Comparison of ENCODE assay signal across 16 cellular contexts in the genomic region with DNA sequence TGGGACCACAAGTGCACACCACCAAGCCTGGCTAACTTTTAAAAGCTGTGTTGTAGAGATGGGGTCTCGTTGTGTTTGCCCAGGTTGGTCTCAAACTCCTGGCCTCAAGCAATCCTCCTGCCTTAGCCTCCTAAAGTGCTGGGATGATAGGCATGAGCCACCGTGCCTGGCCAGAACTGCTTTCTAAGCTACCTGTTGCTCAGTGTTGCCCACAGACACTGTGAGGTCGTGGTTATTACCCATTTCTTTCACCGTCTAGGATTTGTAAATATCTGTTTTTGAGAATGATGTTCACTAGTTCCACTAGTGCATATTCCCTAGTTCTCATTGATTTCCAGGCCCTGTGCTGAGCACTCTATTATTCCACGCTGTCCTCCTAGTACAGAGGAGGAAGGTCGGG. TPM values are rescaled to one million over a fixed set of nuclear protein-coding genes. Genes with fewer than 3 reads are reported as not detected.
A peak's percentile ranks its signal among the peaks of the same experiment; 100 is the strongest.
DNase-seq lines count a peak whose midpoint lies in the region; ATAC-seq, FAIRE-seq and TF ChIP-seq lines count a peak whose summit lies in the region.
"Had no signal": no experiment of that assay in that cellular context is flagged by ENCODE, and none has a peak within 500 bp of the region (broad histone marks: within the 10 kb centered on the region; RNA-seq: fewer than 3 reads in every experiment).

No MANE protein-coding gene starts in this region.

- no peak overlapping the region for H2AK5ac ChIP-seq in H1 (ENCODE audit: low read depth, low read length)

- no peak for TF ChIP-seq EP300 in H1 (IDR thresholded peaks at IDR 0.05; ENCODE audit: borderline replicate concordance in 1 of 2, low read depth in 2 of 2, low read length in 2 of 2)
- TF ChIP-seq EP300 in transverse colon (IDR thresholded peaks at IDR 0.05; ENCODE audit: low read depth), result no peak

- in situ Hi-C loops in transverse colon (cut with MboI; ENCODE audit: low pct_ligation_motif_present in 1 of 4, low pct_unique_long_range_greater_than_20kb in 1 of 4, low sequenced_read_pairs in 3 of 4), result no loop called here

- H3K4me1 ChIP-seq in right atrium auricular region (peaks cover 0 to 7% of the 10 kb centered on the region in 2 donors), heart right ventricle (peaks cover 0 to 17% (median 7%) of the 10 kb centered on the region in 9 donors), HEK293 (ENCODE audit: control insufficient read depth, insufficient read depth, low read length) (no peaks in the 10 kb centered on the region), H1 (replicated peaks in 1 of 4; ENCODE audit: control insufficient read depth in 3 of 4, insufficient read depth in 4 of 4, low read length in 3 of 4) (no peaks in the 10 kb centered on the region), transverse colon (no peaks in the 10 kb centered on the region)
- H3K4me1 ChIP-seq: HAP-1 had no signal

- intact Hi-C loops in heart right ventricle (cut with DNase I) (loop anchor here in 2 of 10 donors (10.0 kb wide), 2 partner anchors 123 to 177 kb away; no protein-coding TSS in a partner anchor), transverse colon (cut with DNase I; ENCODE audit: low total_unique reads) (no loop called here)

- no peaks in the 10 kb centered on the region for H4K20me1 ChIP-seq in H1 (replicated peaks in 1 of 2; ENCODE audit: control insufficient read depth in 1 of 2, insufficient read depth in 2 of 2, low read length in 2 of 2)
- H4K20me1 ChIP-seq: BLaER1 treated with 17β-estradiol and CSF1 and Interleukin-3, amounts not matched to agents 10 nM and 100 nM had no signal

- no peak overlapping the region for H3K56ac ChIP-seq in H1 (replicated peaks; ENCODE audit: insufficient read length, low read depth, low read length)

- H3K14ac ChIP-seq in H1 (ENCODE audit: insufficient read length), result no peak overlapping the region

- no peak overlapping the region for H3K4ac ChIP-seq in H1 (replicated peaks; ENCODE audit: insufficient read length, low read depth, low read length)

- DNase-seq in right atrium auricular region (ENCODE audit: low spot score), result peak; percentile 18
- DNase-seq in heart right ventricle, result no peak
- no peak for DNase-seq in H1 (ENCODE audit: low read depth in 1 of 2, low spot score in 2 of 2)
- no peak for DNase-seq in transverse colon
- no peak for DNase-seq in COLO829 (ENCODE audit: low spot score)
- no peak for DNase-seq in activated naive CD4-positive, alpha-beta T cell treated with Interleukin-2 at 50 U/mL for 16 hours
- DNase-seq: 8988T, COR-L47, DMS 273 treated with DMSO at 0.1 percent for 48 hours, HFFc6 had no signal

- H3K18ac ChIP-seq in H1 (ENCODE audit: extremely low read depth, low read length), result no peak overlapping the region

- H3K27ac ChIP-seq in right atrium auricular region (no peak overlapping the region), heart right ventricle (no peak overlapping the region), HEK293 (ENCODE audit: extremely low read depth, low read depth, low read length) (no peak overlapping the region), H1 (ENCODE audit: low read depth, low read length) (no peak overlapping the region), transverse colon (no peak overlapping the region)
- H3K27ac ChIP-seq: BLaER1 treated with 17β-estradiol and CSF1 and Interleukin-3, amounts not matched to agents 10 nM and 100 nM had no signal

- H2BK12ac ChIP-seq in H1 (ENCODE audit: low read depth, low read length), result no peak overlapping the region

- no peak overlapping the region for H4K8ac ChIP-seq in H1 (ENCODE audit: extremely low read depth, insufficient read depth, low read length)

- WGBS in heart right ventricle, 2 donors, result 90% methylated on average over 6 of the region's 6 CpGs
- 84% methylated on average over 6 of the region's 6 CpGs; no CpG with 5 or more reads in 1 of the 2 experiments for WGBS in H1 (ENCODE audit: extremely low coverage in 1 of 2, insufficient coverage in 1 of 2, insufficient read length in 1 of 2, insufficient replicate concordance in 2 of 2, low coverage in 1 of 2, low lambda C conversion rate in 2 of 2, missing lambda C conversion rate in 1 of 2), 2 experiments
- 85 to 89% methylated on average over 5 to 6 of the region's 6 CpGs for WGBS in transverse colon (ENCODE audit: low coverage in 1 of 2), 2 donors

- H3K79me2 ChIP-seq in H1 (ENCODE audit: control insufficient read depth in 1 of 2, insufficient read depth in 2 of 2, low read length in 2 of 2), result no peaks in the 10 kb centered on the region

- no peak overlapping the region for H3K9ac ChIP-seq in H1 (replicated peaks in 1 of 4; ENCODE audit: extremely low read depth in 1 of 4, low read depth in 3 of 4, low read length in 3 of 4)
- H3K9ac ChIP-seq: BLaER1 treated with 17β-estradiol and CSF1 and Interleukin-3, amounts not matched to agents 10 nM and 100 nM had no signal

- H3K4me2 ChIP-seq in H1 (ENCODE audit: insufficient read depth in 1 of 2, low read depth in 2 of 2, low read length in 2 of 2), result no peak overlapping the region
- H3K4me2 ChIP-seq: BLaER1 treated with 17β-estradiol and CSF1 and Interleukin-3, amounts not matched to agents 10 nM and 100 nM had no signal

- no peaks in the 10 kb centered on the region for H3K79me1 ChIP-seq in H1 (ENCODE audit: low read depth, low read length)

- no peak overlapping the region for H4K91ac ChIP-seq in H1 (replicated peaks; ENCODE audit: insufficient read length, low read length)

- no peak overlapping the region for H2BK20ac ChIP-seq in H1 (ENCODE audit: low read length)

- no peaks in the 10 kb centered on the region; the same call in 1 of the 2 replicates for H3K23me2 ChIP-seq in H1 (ENCODE audit: low read depth, low read length)

- H4K5ac ChIP-seq in H1 (ENCODE audit: insufficient read length, low read depth, low read length), result no peak overlapping the region

- no peak for TF ChIP-seq POLR2A in H1 (IDR thresholded peaks at IDR 0.05; ENCODE audit: control extremely low read depth in 1 of 2, low read depth in 2 of 2, low read length in 2 of 2)
- no peak for TF ChIP-seq POLR2A in transverse colon (IDR thresholded peaks at IDR 0.05)

- TF ChIP-seq CTCF in right atrium auricular region (IDR thresholded peaks at IDR 0.05) (no peak), heart right ventricle (IDR thresholded peaks at IDR 0.05) (no peak), HEK293 (tag by site-specific recombination; IDR thresholded peaks at IDR 0.05) (no peak), H1 (IDR thresholded peaks at IDR 0.05; ENCODE audit: control extremely low read depth in 1 of 3, insufficient read depth in 1 of 3, low read depth in 1 of 3, low read length in 3 of 3) (no peak), transverse colon (IDR thresholded peaks at IDR 0.05) (no peak)

- H3K36me3 ChIP-seq in right atrium auricular region, result no peaks in the 10 kb centered on the region
- no peaks in the 10 kb centered on the region for H3K36me3 ChIP-seq in heart right ventricle
- no peaks in the 10 kb centered on the region for H3K36me3 ChIP-seq in HEK293 (ENCODE audit: control insufficient read depth in 2 of 2, insufficient read depth in 1 of 2, low read length in 2 of 2)
- no peaks in the 10 kb centered on the region for H3K36me3 ChIP-seq in H1 (ENCODE audit: control insufficient read depth in 2 of 4, insufficient read depth in 4 of 4, low read length in 3 of 4)
- no peaks in the 10 kb centered on the region for H3K36me3 ChIP-seq in transverse colon
- H3K36me3 ChIP-seq: BLaER1 treated with 17β-estradiol and CSF1 and Interleukin-3, amounts not matched to agents 10 nM and 100 nM; HAP-1 had no signal

- no peak for TF ChIP-seq RAD21 in H1 (IDR thresholded peaks at IDR 0.05 in 1 of 2, conservative IDR thresholded peaks at IDR 0.05 in 1 of 2; ENCODE audit: low read depth in 2 of 2, low read length in 2 of 2)

- POLR2A ChIA-PET in HEK293 (lab: Yijun Ruan, JAX), result no interaction called here
- POLR2A ChIA-PET in H1 (lab: Charles Lee; ENCODE audit: partially characterized antibody), result no interaction called here

- no peak overlapping the region for H2BK5ac ChIP-seq in H1 (ENCODE audit: low read depth, low read length)

- H2AFZ ChIP-seq in H1 (ENCODE audit: low read length), result peak overlapping the region; percentile 54

- CTCF ChIA-PET in HEK293 (lab: Yijun Ruan, JAX) (interaction anchor here (0.6 to 1.7 kb wide), 12 partner anchors 10 to 295 kb away, joined by 3 to 7 read pairs (median 4); a partner anchor contains a TSS), H1 (lab: Charles Lee; ENCODE audit: partially characterized antibody) (interaction anchor here (0.7 to 3.2 kb wide), 28 partner anchors 10 to 545 kb away, joined by 3 to 29 read pairs (median 5); a partner anchor contains a TSS)

- H3K9me3 ChIP-seq in right atrium auricular region (no peaks in the 10 kb centered on the region), heart right ventricle (no peaks in the 10 kb centered on the region), HEK293 (ENCODE audit: control insufficient read depth, insufficient read depth, low read depth, low read length) (no peaks in the 10 kb centered on the region), H1 (ENCODE audit: insufficient read depth in 2 of 2, low read depth in 1 of 2, low read length in 1 of 2) (no peaks in the 10 kb centered on the region), transverse colon (no peaks in the 10 kb centered on the region)
- H3K9me3 ChIP-seq: BLaER1 treated with 17β-estradiol and CSF1 and Interleukin-3, amounts not matched to agents 10 nM and 100 nM; HAP-1 had no signal

- no peak overlapping the region for H3K4me3 ChIP-seq in right atrium auricular region
- no peak overlapping the region for H3K4me3 ChIP-seq in heart right ventricle
- no peak overlapping the region for H3K4me3 ChIP-seq in HEK293 (ENCODE audit: low read depth, low read length)
- H3K4me3 ChIP-seq in H1 (ENCODE audit: extremely low read depth in 1 of 4, insufficient read depth in 2 of 4, low read depth in 3 of 4, low read length in 4 of 4), result no peak overlapping the region
- H3K4me3 ChIP-seq in transverse colon, result no peak overlapping the region
- H3K4me3 ChIP-seq: BLaER1 treated with 17β-estradiol and CSF1 and Interleukin-3, amounts not matched to agents 10 nM and 100 nM; GM12878; HAP-1 had no signal

- no peaks in the 10 kb centered on the region for H3K27me3 ChIP-seq in right atrium auricular region
- peaks cover 0 to 8% (median 0%) of the 10 kb centered on the region in 7 donors for H3K27me3 ChIP-seq in heart right ventricle
- peaks cover 0 to 3% (median 0%) of the 10 kb centered on the region in 4 experiments; a peak in 2 of 7 replicates for H3K27me3 ChIP-seq in H1 (replicated peaks in 1 of 4; ENCODE audit: control insufficient read depth in 3 of 4, extremely low read depth in 1 of 4, insufficient read depth in 3 of 4, low read length in 3 of 4)
- no peaks in the 10 kb centered on the region for H3K27me3 ChIP-seq in transverse colon
- H3K27me3 ChIP-seq: BLaER1 treated with 17β-estradiol and CSF1 and Interleukin-3, amounts not matched to agents 10 nM and 100 nM had no signal

- H2BK120ac ChIP-seq in H1 (replicated peaks; ENCODE audit: low read depth, low read length), result no peak overlapping the region

- H2BK15ac ChIP-seq in H1 (ENCODE audit: low read length), result no peak overlapping the region

- no peak overlapping the region for H3K23ac ChIP-seq in H1 (ENCODE audit: insufficient read length)

- no peak for FAIRE-seq in H1 (lab: Jason Lieb, UNC)
- FAIRE-seq: GM12878, HTR-8/SVneo had no signal

- ATAC-seq in heart right ventricle, result no peak
- ATAC-seq: CD8-positive, alpha-beta T cell had no signal

RNA-seq across cellular contexts. Expression of a gene that starts 51.4 kb away (rescaled TPM):
- total RNA-seq in right atrium auricular region, result 10 to 100 TPM in 1 of 2 donors, 1 to 10 TPM in 1; 6.4 to 11.2 TPM
- 10 to 100 TPM in 1 of 10 donors, 1 to 10 TPM in 9; 4.1 to 14.3 (median 5.3) TPM for total RNA-seq in heart right ventricle
- polyA plus RNA-seq in heart right ventricle, result 1 to 10 TPM; 4.8 to 9.9 TPM
- 2.2 and 2.4 TPM in 2 replicates for total RNA-seq in H1 (2021; fragmentation: NEBNext Ultra II Directional; extraction: Animal tissue kit (Norgen Biotek cat#: 25700))
- 1.2 and 2.1 TPM in 2 replicates for polyA plus RNA-seq in H1 (2011; rRNA removed)
- 1.8 TPM for polyA plus RNA-seq in H1 (2011; cell fraction: cytosol; rRNA removed)
- 0.80 TPM for polyA plus RNA-seq in H1 (2011; cell fraction: nucleus; rRNA removed)
- polyA plus RNA-seq in H1 (2012, experiment 1 of 2), result 1.2 to 2.1 TPM (median 1.4 TPM) in 4 replicates
- polyA plus RNA-seq in H1 (2012, experiment 2 of 2), result 2.2 TPM
- polyA plus RNA-seq in H1 (2013, experiment 1 of 2), result 2.8 TPM
- polyA plus RNA-seq in H1 (2013, experiment 2 of 2), result 2.7 TPM
- 1.4 and 1.6 TPM in 2 replicates for polyA minus RNA-seq in H1 (2011; rRNA and poly(A)+ RNA removed)
- polyA minus RNA-seq in H1 (2011; cell fraction: cytosol; rRNA and poly(A)+ RNA removed), result 0.73 TPM
- polyA minus RNA-seq in H1 (2011; cell fraction: nucleus; rRNA and poly(A)+ RNA removed), result 0.80 TPM
- 10 to 100 TPM in 1 of 4 donors, 1 to 10 TPM in 3; 3.3 to 10.7 (median 7.8) TPM for total RNA-seq in transverse colon
